In genomic region chr13:44651724-44652123, GRCh38 we compare ENCODE assay signal across 22 cellular contexts.
"Had no signal": no experiment of that assay in that cellular context is flagged by ENCODE, and none has a peak within 500 bp of the region (broad histone marks: within the 10 kb centered on the region; RNA-seq: fewer than 3 reads in every experiment).

No MANE protein-coding gene starts in this region.

- H3K27ac ChIP-seq: coronary artery, dorsolateral prefrontal cortex, foreskin keratinocyte, heart left ventricle, hepatocyte, lower lobe of right lung had no signal

- H3K4me1 ChIP-seq: foreskin keratinocyte, lower lobe of right lung had no signal

- H3K4me1 Mint-ChIP-seq: naive B cell had no signal

- H3K36me3 ChIP-seq: esophagus muscularis mucosa, gastroesophageal sphincter, heart left ventricle, lower lobe of right lung had no signal

- ATAC-seq: foreskin keratinocyte, gastroesophageal sphincter, lower lobe of right lung, mucosa of descending colon had no signal

- H3K27me3 ChIP-seq: dorsolateral prefrontal cortex, esophagus muscularis mucosa, foreskin keratinocyte, gastroesophageal sphincter, heart left ventricle, hepatocyte had no signal

- H3K79me2 ChIP-seq: hepatocyte had no signal

- FAIRE-seq: colon, frontal cortex had no signal

- H3K9me3 ChIP-seq: esophagus muscularis mucosa, gastroesophageal sphincter, heart left ventricle, lower lobe of right lung, mucosa of descending colon had no signal

- H3K9me3 Mint-ChIP-seq: immature natural killer cell, mesothelial cell of epicardium, naive B cell had no signal

- H2AFZ ChIP-seq: hepatocyte had no signal

- H3K27ac Mint-ChIP-seq: immature natural killer cell, mesothelial cell of epicardium, naive B cell had no signal

- H3K4me2 ChIP-seq: hepatocyte had no signal

- H3K4me3 Mint-ChIP-seq: immature natural killer cell, mesothelial cell of epicardium, naive B cell had no signal

- H3K36me3 Mint-ChIP-seq: immature natural killer cell, mesothelial cell of epicardium, naive B cell had no signal

- DNase-seq: dermis blood vessel endothelial cell; dorsolateral prefrontal cortex; effector CD4-positive, alpha-beta T cell; effector memory CD4-positive, alpha-beta T cell; foreskin keratinocyte; heart left ventricle; hypothalamus; immature natural killer cell; islet precursor cell; left cardiac atrium; left ventricle myocardium superior; lower lobe of right lung; mesenchymal stem cell; mucosa of descending colon; naive B cell had no signal

- H3K4me3 ChIP-seq: coronary artery, dorsolateral prefrontal cortex, esophagus muscularis mucosa, gastroesophageal sphincter, heart left ventricle, hepatocyte, lower lobe of right lung, mucosa of descending colon had no signal
